22 cellular contexts compared by ENCODE assay signal in genomic region chr21:33747420-33747819, GRCh38.
"Had no signal": no experiment of that assay in that cellular context is flagged by ENCODE, and none has a peak within 500 bp of the region (broad histone marks: within the 10 kb centered on the region; RNA-seq: fewer than 3 reads in every experiment).

No MANE protein-coding gene starts in this region.

- ATAC-seq: activated CD4-positive, alpha-beta T cell treated with anti-CD3 and anti-CD28 coated beads for 36 hours; activated T-helper 17 cell treated with anti-CD3 and anti-CD28 coated beads, Interleukin-2, amount 50 U/mL, for 72 hours had no signal

- H3K27ac ChIP-seq: VCaP had no signal

- FAIRE-seq: colon had no signal

- DNase-seq: activated CD4-positive, alpha-beta memory T cell treated with anti-CD3 and anti-CD28 coated beads, Interleukin-2, amount 10 ng/mL, durations not matched to agents 7 days and 5 days; activated CD4-positive, alpha-beta T cell treated with anti-CD3 and anti-CD28 coated beads for 36 hours; activated CD4-positive, alpha-beta T cell treated with anti-CD3 and anti-CD28 coated beads, Interleukin-2, amount 50 U/mL, for 1 hour; activated gamma-delta T cell; activated naive CD4-positive, alpha-beta T cell treated with anti-CD3 and anti-CD28 coated beads for 36 hours; activated naive CD8-positive, alpha-beta T cell treated with anti-CD3 and anti-CD28 coated beads for 36 hours; activated T-cell treated with anti-CD3 and anti-CD28 coated beads for 4 hours; activated T-cell treated with anti-CD3 and anti-CD28 coated beads, Interleukin-2, amount 50 U/mL, for 48 hours; cerebellar nuclear complex; MV-4-11; NCI-H146; NCI-H1930; NCI-H345; NCI-H510A; NCI-H526 treated with DMSO at 0.1 percent for 48 hours; NCI-H82; SIG-M5; SW 1271; T-helper 9 cell had no signal
